ENCODE assay signal across 23 cellular contexts in genomic region chr4:75345436-75345835, GRCh38.
DNase-seq lines count a peak whose midpoint lies in the region; ATAC-seq and TF ChIP-seq lines count a peak whose summit lies in the region.
"Had no signal": no experiment of that assay in that cellular context is flagged by ENCODE, and none has a peak within 500 bp of the region (broad histone marks: within the 10 kb centered on the region; RNA-seq: fewer than 3 reads in every experiment).

No MANE protein-coding gene starts in this region.

- peak overlapping the region; percentile 33 for H3K4me2 ChIP-seq in skeletal muscle satellite cell (ENCODE audit: low read length)

- peaks cover 4% of the 10 kb centered on the region for H3K9me3 Mint-ChIP-seq in nephron progenitor cell
- H3K9me3 Mint-ChIP-seq: mesothelial cell of epicardium had no signal

- H3K36me3 ChIP-seq in adipocyte (ENCODE audit: control insufficient read depth, insufficient read depth, low read length, severe bottlenecking) (no peaks in the 10 kb centered on the region), skeletal muscle satellite cell (ENCODE audit: insufficient read depth, low read length) (no peaks in the 10 kb centered on the region), psoas muscle (ENCODE audit: insufficient read depth in 1 of 2, low read depth in 1 of 2) (no peaks in the 10 kb centered on the region), body of pancreas (replicated peaks in 1 of 2; ENCODE audit: insufficient read depth in 1 of 2, low read depth in 2 of 2) (no peaks in the 10 kb centered on the region)
- no peaks in the 10 kb centered on the region for H3K36me3 ChIP-seq in effector memory CD4-positive, alpha-beta T cell (ENCODE audit: control insufficient read depth, insufficient read depth, low read length)
- H3K36me3 ChIP-seq: suprapubic skin had no signal

- no peak for ATAC-seq in psoas muscle
- no peak for ATAC-seq in body of pancreas
- ATAC-seq: activated CD4-positive, CD25-positive, alpha-beta regulatory T cell treated with anti-CD3 and anti-CD28 coated beads, Interleukin-2, amount 50 U/mL, for 24 hours; activated CD8-positive, alpha-beta T cell treated with anti-CD3 and anti-CD28 coated beads, Interleukin-2, amount 10 ng/mL, durations not matched to agents 7 days and 5 days; left colon; stimulated activated effector memory CD8-positive, alpha-beta T cell treated with anti-CD3 and anti-CD28 coated beads, Interleukin-12 subunit alpha, Interleukin-12 subunit beta, amount 100 ng/mL, for 72 hours had no signal

- H3K9ac ChIP-seq in adipocyte (ENCODE audit: low read length) (peak overlapping the region; percentile 65), skeletal muscle satellite cell (ENCODE audit: low read depth, low read length) (peak overlapping the region; percentile 48)

- H3K27ac Mint-ChIP-seq in nephron progenitor cell: no peak overlapping the region
- H3K27ac Mint-ChIP-seq: activated CD8-positive, alpha-beta T cell treated with anti-CD3 and anti-CD28 coated beads, Interleukin-2, amount 10 ng/mL, durations not matched to agents 7 days and 5 days; progenitor cell of endocrine pancreas; stimulated activated effector memory CD8-positive, alpha-beta T cell treated with anti-CD3 and anti-CD28 coated beads, Interleukin-12 subunit alpha, Interleukin-12 subunit beta, amount 100 ng/mL, for 72 hours had no signal

- no peak overlapping the region for H3K4me3 Mint-ChIP-seq in nephron progenitor cell
- H3K4me3 Mint-ChIP-seq: activated CD8-positive, alpha-beta T cell treated with anti-CD3 and anti-CD28 coated beads, Interleukin-2, amount 10 ng/mL, durations not matched to agents 7 days and 5 days; mesothelial cell of epicardium; stimulated activated effector memory CD8-positive, alpha-beta T cell treated with anti-CD3 and anti-CD28 coated beads, Interleukin-12 subunit alpha, Interleukin-12 subunit beta, amount 100 ng/mL, for 72 hours had no signal

- peaks cover 22% of the 10 kb centered on the region for H3K4me1 ChIP-seq in adipocyte (ENCODE audit: control insufficient read depth, insufficient read depth, low read length)
- H3K4me1 ChIP-seq in skeletal muscle satellite cell (ENCODE audit: control insufficient read depth, insufficient read depth, low read length): peaks cover 25% of the 10 kb centered on the region
- H3K4me1 ChIP-seq in psoas muscle: no peaks in the 10 kb centered on the region
- H3K4me1 ChIP-seq in effector memory CD4-positive, alpha-beta T cell (ENCODE audit: control insufficient read depth, insufficient read depth, low read length, poor library complexity, severe bottlenecking): no peaks in the 10 kb centered on the region
- no peaks in the 10 kb centered on the region for H3K4me1 ChIP-seq in body of pancreas
- H3K4me1 ChIP-seq: suprapubic skin had no signal

- TF ChIP-seq CTCF in fibroblast of pulmonary artery (IDR thresholded peaks at IDR 0.05; ENCODE audit: low read length, missing control alignments): no peak
- TF ChIP-seq CTCF in psoas muscle (IDR thresholded peaks at IDR 0.05): no peak
- no peak for TF ChIP-seq CTCF in nephron progenitor cell (IDR thresholded peaks at IDR 0.05)
- no peak for TF ChIP-seq CTCF in body of pancreas (IDR thresholded peaks at IDR 0.05)

- no peaks in the 10 kb centered on the region for H3K27me3 ChIP-seq in adipocyte (replicated peaks; ENCODE audit: control insufficient read depth, insufficient read depth, low read length)
- H3K27me3 ChIP-seq in skeletal muscle satellite cell (ENCODE audit: control insufficient read depth, insufficient read depth, low read length): no peaks in the 10 kb centered on the region
- H3K27me3 ChIP-seq in psoas muscle (ENCODE audit: insufficient read depth in 3 of 3, low read length in 2 of 3): no peaks in the 10 kb centered on the region
- H3K27me3 ChIP-seq in effector memory CD4-positive, alpha-beta T cell (replicated peaks; ENCODE audit: control insufficient read depth, insufficient read depth, low read length, poor library complexity, severe bottlenecking): no peaks in the 10 kb centered on the region
- H3K27me3 ChIP-seq in body of pancreas: no peaks in the 10 kb centered on the region
- H3K27me3 ChIP-seq: suprapubic skin had no signal

- DNase-seq in EH (ENCODE audit: low read depth) (peak; percentile 53), adipocyte (ENCODE audit: low read depth) (peak; percentile 34), fibroblast of pulmonary artery (ENCODE audit: low read depth) (peak; percentile 46), psoas muscle (no peak), nephron progenitor cell (no peak), body of pancreas (no peak)
- no peak for DNase-seq in effector memory CD4-positive, alpha-beta T cell
- DNase-seq: activated CD8-positive, alpha-beta T cell treated with anti-CD3 and anti-CD28 coated beads, Interleukin-2, amount 10 ng/mL, durations not matched to agents 7 days and 5 days; activated gamma-delta T cell; DMS79; Karpas-422; left colon; NCI-H1092; NCI-H2029; NCI-H2227 treated with DMSO at 0.1 percent for 48 hours; T1000 had no signal

- intact Hi-C loops in psoas muscle (cut with DNase I): no loop called here
- intact Hi-C loops in body of pancreas (cut with DNase I): no loop called here

- 56 to 62% (median 60%) methylated on average over 2 of the region's 2 CpGs for WGBS in psoas muscle, 3 donors
- 59 to 71% methylated on average over 2 of the region's 2 CpGs for WGBS in body of pancreas, 2 donors

- no peak overlapping the region for H3K4me3 ChIP-seq in adipocyte (ENCODE audit: low read length)
- H3K4me3 ChIP-seq in fibroblast of pulmonary artery (replicated peaks; ENCODE audit: low read depth, low read length): no peak overlapping the region
- no peak overlapping the region for H3K4me3 ChIP-seq in skeletal muscle satellite cell (ENCODE audit: low read length)
- H3K4me3 ChIP-seq in psoas muscle: no peak overlapping the region
- no peak overlapping the region for H3K4me3 ChIP-seq in effector memory CD4-positive, alpha-beta T cell (ENCODE audit: insufficient read depth, low read depth, low read length, poor library complexity, severe bottlenecking)
- no peak overlapping the region for H3K4me3 ChIP-seq in body of pancreas
- H3K4me3 ChIP-seq: suprapubic skin had no signal

- TF ChIP-seq POLR2A in body of pancreas (IDR thresholded peaks at IDR 0.05): no peak

- peaks cover 4% of the 10 kb centered on the region for H3K27me3 Mint-ChIP-seq in nephron progenitor cell (ENCODE audit: low read depth, poor library complexity)
- H3K27me3 Mint-ChIP-seq: progenitor cell of endocrine pancreas had no signal

- H3K9me3 ChIP-seq in adipocyte (ENCODE audit: control insufficient read depth, low read length) (no peaks in the 10 kb centered on the region), skeletal muscle satellite cell (replicated peaks; ENCODE audit: low read length) (no peaks in the 10 kb centered on the region), psoas muscle (no peaks in the 10 kb centered on the region), body of pancreas (no peaks in the 10 kb centered on the region)
- no peaks in the 10 kb centered on the region for H3K9me3 ChIP-seq in effector memory CD4-positive, alpha-beta T cell (ENCODE audit: control insufficient read depth, low read length)
- H3K9me3 ChIP-seq: suprapubic skin had no signal

- no peaks in the 10 kb centered on the region for H3K36me3 Mint-ChIP-seq in nephron progenitor cell (ENCODE audit: low read depth)
- H3K36me3 Mint-ChIP-seq: mesothelial cell of epicardium; stimulated activated effector memory CD8-positive, alpha-beta T cell treated with anti-CD3 and anti-CD28 coated beads, Interleukin-12 subunit alpha, Interleukin-12 subunit beta, amount 100 ng/mL, for 72 hours had no signal

- H3K27ac ChIP-seq in psoas muscle (no peak overlapping the region), body of pancreas (no peak overlapping the region)
- H3K27ac ChIP-seq in effector memory CD4-positive, alpha-beta T cell (ENCODE audit: insufficient read depth, low read length, poor library complexity, severe bottlenecking): no peak overlapping the region
- H3K27ac ChIP-seq: RWPE1, suprapubic skin had no signal

- H3K4me1 Mint-ChIP-seq in nephron progenitor cell: no peaks in the 10 kb centered on the region
- H3K4me1 Mint-ChIP-seq: mesothelial cell of epicardium; stimulated activated effector memory CD8-positive, alpha-beta T cell treated with anti-CD3 and anti-CD28 coated beads, Interleukin-12 subunit alpha, Interleukin-12 subunit beta, amount 100 ng/mL, for 72 hours had no signal

Comparison
In these comparisons a context has a peak if more than half of its experiments do, and no peak if none do; other contexts are left out.
1. DNase-seq: peak in EH (single experiment), adipocyte (single experiment) and fibroblast of pulmonary artery (single experiment); none in psoas muscle (0 of 2), effector memory CD4-positive, alpha-beta T cell (0 of 3), nephron progenitor cell (single experiment) and body of pancreas (0 of 4).